8 cellular contexts compared by ENCODE assay signal in genomic region chr4:52861879-52862604, GRCh38. TPM values are rescaled to one million over a fixed set of nuclear protein-coding genes. Genes with fewer than 3 reads are reported as not detected.
DNase-seq lines count a peak whose midpoint lies in the region; ATAC-seq and TF ChIP-seq lines count a peak whose summit lies in the region.

TSS of gene RASL11B (plus strand) at chr4:52862317. CDS start at chr4:52862508, 191 bp downstream.

- TF ChIP-seq CTCF in colonic mucosa (IDR thresholded peaks at IDR 0.05) = no peak
- peak; percentile 30 to 34 for TF ChIP-seq CTCF in left lung (IDR thresholded peaks at IDR 0.05)

- H3K4me3 ChIP-seq in colonic mucosa = peak within 1 kb of the TSS; percentile 64
- H3K4me3 ChIP-seq in left lung = peak within 1 kb of the TSS; percentile 50 to 53

- H3K27me3 ChIP-seq in colonic mucosa = no peaks in the 10 kb centered on the region
- peaks cover 13 to 34% of the 10 kb centered on the region in 2 donors for H3K27me3 ChIP-seq in left lung

- intact Hi-C loops in colonic mucosa (cut with DNase I) (no loop called here), left lung (cut with DNase I) (no loop called here)

- H3K36me3 ChIP-seq in colonic mucosa = no peaks in the 10 kb centered on the region
- no peaks in the 10 kb centered on the region for H3K36me3 ChIP-seq in left lung

- H3K27ac ChIP-seq in colonic mucosa (no peak within 1 kb of the TSS), left lung (no peak within 1 kb of the TSS)

- H3K9ac ChIP-seq in colonic mucosa (ENCODE audit: low read depth in 2 of 2, low read length in 2 of 2) = peak within 1 kb of the TSS in 1 of 2 donors; percentile 51

- DNase-seq in 8988T = peak; percentile 95
- DNase-seq in NCI-H2171 treated with DMSO at 0.1 percent for 48 hours (lab: John Stamatoyannopoulos, UW) = peak; percentile 66
- peak; percentile 88 for DNase-seq in activated CD4-positive, alpha-beta T cell treated with anti-CD3 and anti-CD28 coated beads for 48 hours
- DNase-seq in colonic mucosa = peak; percentile 84
- DNase-seq in left lung = peak; percentile 82 to 90
- peak; percentile 79 for DNase-seq in stimulated activated CD4-positive, alpha-beta T cell treated with anti-CD3 and anti-CD28 coated beads, Interleukin-1b, Interleukin-23, amount 100 ng/mL, for 48 hours

- H3K4me1 ChIP-seq in colonic mucosa = no peaks in the 10 kb centered on the region
- H3K4me1 ChIP-seq in left lung = peaks cover 19% of the 10 kb centered on the region in 2 donors

- peak; percentile 95 for ATAC-seq in GM18519 (IDR thresholded peaks at IDR 0.05; ENCODE audit: low FRiP score, unreplicated experiment)
- peak; percentile 85 for ATAC-seq in HG03060 (IDR thresholded peaks at IDR 0.05; ENCODE audit: low read depth, unreplicated experiment)
- ATAC-seq in left lung = peak; percentile 99

- H3K9me3 ChIP-seq in colonic mucosa (no peaks in the 10 kb centered on the region), left lung (peaks cover 0 to 10% of the 10 kb centered on the region in 2 donors)

RNA-seq across cellular contexts. Expression of gene RASL11B, which starts in this region (rescaled TPM):
- total RNA-seq in colonic mucosa = under 1 TPM in 1 of 2 donors, not detected in 1; 0.35 TPM
- 1 to 10 TPM in 1 of 2 donors, under 1 TPM in 1; 0.52 to 3.4 TPM for total RNA-seq in left lung

Comparison
In these comparisons a context has a peak if more than half of its experiments do, and no peak if none do; other contexts are left out.
1. Peak in DNase-seq and H3K4me3 ChIP-seq in colonic mucosa; RNA of the gene not detected or under 1 TPM.